Comparison of ENCODE assay signal across 8 cellular contexts in genomic region chr20:32763202-32763999, GRCh38. TPM values are rescaled to one million over a fixed set of nuclear protein-coding genes. Genes with fewer than 3 reads are reported as not detected.
DNase-seq lines count a peak whose midpoint lies in the region; ATAC-seq and TF ChIP-seq lines count a peak whose summit lies in the region.

No MANE protein-coding gene starts in this region.

- TF ChIP-seq CTCF in GM10266 (IDR thresholded peaks at IDR 0.05; ENCODE audit: control insufficient read depth, insufficient read depth, low read depth, missing control alignments) (no peak), nephron (IDR thresholded peaks at IDR 0.05; ENCODE audit: unreplicated experiment in 3 of 3) (no peak)

- no peak overlapping the region for H3K27ac Mint-ChIP-seq in nephron

- H3K27me3 ChIP-seq in ectodermal cell (ENCODE audit: control insufficient read depth, insufficient read depth, low read length, poor library complexity, severe bottlenecking) = no peaks in the 10 kb centered on the region

- no peaks in the 10 kb centered on the region for H3K9me3 Mint-ChIP-seq in nephron

- peaks cover 6% of the 10 kb centered on the region for H3K4me1 ChIP-seq in ectodermal cell (ENCODE audit: control insufficient read depth, insufficient read depth, low read length)

- 1% methylated on average over 40 of the region's 40 CpGs for whole genome bisulfite sequencing in ectodermal cell, 2 experiments

- peaks cover 13% of the 10 kb centered on the region for H3K4me1 Mint-ChIP-seq in nephron

- ATAC-seq in HG03521 (IDR thresholded peaks at IDR 0.05; ENCODE audit: unreplicated experiment) = no peak

- DNase-seq in GM10266 (ENCODE audit: extremely low spot score) = peak; percentile 47
- DNase-seq in NCI-H510A (lab: John Stamatoyannopoulos, UW) = peak; percentile 40
- DNase-seq in NOMO-1 treated with DMSO at 0.1 percent for 48 hours (lab: John Stamatoyannopoulos, UW; ENCODE audit: unreplicated experiment) = no peak
- no peak for DNase-seq in SHP77 treated with DMSO at 0.1 percent for 48 hours (lab: John Stamatoyannopoulos, UW)
- no peak for DNase-seq in NCI-H1694 treated with DMSO at 0.1 percent for 48 hours (lab: John Stamatoyannopoulos, UW)

- no peaks in the 10 kb centered on the region for H3K9me3 ChIP-seq in ectodermal cell (ENCODE audit: control insufficient read depth, low read length)

- H3K27me3 Mint-ChIP-seq in nephron (ENCODE audit: low read depth) = peaks cover 13% of the 10 kb centered on the region

- peak overlapping the region; percentile 90 for H3K4me3 ChIP-seq in ectodermal cell (ENCODE audit: insufficient read depth, low read depth, low read length)

- no peaks in the 10 kb centered on the region for H3K36me3 ChIP-seq in ectodermal cell (ENCODE audit: control insufficient read depth, insufficient read depth, low read length)

- peak overlapping the region; percentile 91 to 94 (median 94) for H3K4me3 Mint-ChIP-seq in nephron

- no peaks in the 10 kb centered on the region for H3K36me3 Mint-ChIP-seq in nephron (ENCODE audit: low read depth)

- no peak overlapping the region for H3K27ac ChIP-seq in ectodermal cell (ENCODE audit: insufficient read depth, low read depth, low read length, poor library complexity, severe bottlenecking)

RNA-seq across cellular contexts. Expression of gene DNMT3B, which starts 1.2 kb away (rescaled TPM):
- 92.5 TPM for polyA plus RNA-seq in ectodermal cell (2013, experiment 1 of 4)
- 99.9 TPM for polyA plus RNA-seq in ectodermal cell (2013, experiment 2 of 4)
- polyA plus RNA-seq in ectodermal cell (2013, experiment 3 of 4) = 61.7 TPM
- polyA plus RNA-seq in ectodermal cell (2013, experiment 4 of 4) = 60.2 TPM

RNA-seq across cellular contexts. Expression of gene COMMD7, which starts 20.1 kb away (rescaled TPM):
- 47.2 TPM for polyA plus RNA-seq in ectodermal cell (2013, experiment 1 of 4)
- polyA plus RNA-seq in ectodermal cell (2013, experiment 2 of 4) = 46.9 TPM
- polyA plus RNA-seq in ectodermal cell (2013, experiment 3 of 4) = 42.8 TPM
- 42.1 TPM for polyA plus RNA-seq in ectodermal cell (2013, experiment 4 of 4)

RNA-seq across cellular contexts. Expression of gene MAPRE1, which starts 56.4 kb away (rescaled TPM):
- polyA plus RNA-seq in ectodermal cell (2013, experiment 1 of 4) = 222 TPM
- polyA plus RNA-seq in ectodermal cell (2013, experiment 2 of 4) = 226 TPM
- polyA plus RNA-seq in ectodermal cell (2013, experiment 3 of 4) = 155 TPM
- 179 TPM for polyA plus RNA-seq in ectodermal cell (2013, experiment 4 of 4)

Comparison
In these comparisons a context has a peak if more than half of its experiments do, and no peak if none do; other contexts are left out.
1. DNase-seq: peak in GM10266 (single experiment) and NCI-H510A (single experiment); none in NOMO-1 treated with DMSO at 0.1 percent for 48 hours (single experiment), SHP77 treated with DMSO at 0.1 percent for 48 hours (single experiment) and NCI-H1694 treated with DMSO at 0.1 percent for 48 hours (single experiment).